ENCODE assay signal across 2 cellular contexts in genomic region chr20:51118216-51118615, GRCh38.
TF ChIP-seq lines count a peak whose summit lies in the region.

No MANE protein-coding gene starts in this region.

TF ChIP-seq in A549, 52 proteins besides CTCF, POLR2A, EP300 and RAD21 (continued from another document):
- no peak for TF ChIP-seq JUN (IDR thresholded peaks at IDR 0.05)
- TF ChIP-seq SMC3 (IDR thresholded peaks at IDR 0.05): no peak
- TF ChIP-seq KDM1A (IDR thresholded peaks at IDR 0.05; ENCODE audit: low read depth): no peak
- TF ChIP-seq CHD2 (IDR thresholded peaks at IDR 0.05; ENCODE audit: low read length, partially characterized antibody): no peak
- no peak for TF ChIP-seq NFE2L2 (conservative IDR thresholded peaks at IDR 0.05; ENCODE audit: low read length)
- TF ChIP-seq RARB (CRISPR knock-in tag; IDR thresholded peaks at IDR 0.05): no peak
- no peak for TF ChIP-seq PBX3 (IDR thresholded peaks at IDR 0.05)

TF ChIP-seq in IMR-90, 13 proteins besides CTCF, POLR2A, EP300 and RAD21 (continued from another document):
- TF ChIP-seq MAZ (IDR thresholded peaks at IDR 0.05; ENCODE audit: borderline replicate concordance, low read depth, low read length) (no peak), BHLHE40 (IDR thresholded peaks at IDR 0.05; ENCODE audit: low read depth, low read length) (no peak), RFX5 (IDR thresholded peaks at IDR 0.05; ENCODE audit: low read depth, low read length) (no peak), SMC3 (IDR thresholded peaks at IDR 0.05; ENCODE audit: low read depth, low read length) (no peak), FOS (IDR thresholded peaks at IDR 0.05; ENCODE audit: low read depth, low read length) (no peak), MXI1 (IDR thresholded peaks at IDR 0.05; ENCODE audit: borderline replicate concordance, low read depth, low read length) (no peak)
